ENCODE assay signal across 8 cellular contexts in genomic region chr18:5295981-5296705, GRCh38. TPM values are rescaled to one million over a fixed set of nuclear protein-coding genes. Genes with fewer than 3 reads are reported as not detected.
DNase-seq lines count a peak whose midpoint lies in the region; ATAC-seq and TF ChIP-seq lines count a peak whose summit lies in the region.

No MANE protein-coding gene starts in this region.

- H3K4me1 Mint-ChIP-seq in neural progenitor cell = peaks cover 22% of the 10 kb centered on the region

- peak overlapping the region; percentile 90 for H3K4me3 Mint-ChIP-seq in neural progenitor cell

- peaks cover 15% of the 10 kb centered on the region for H3K36me3 Mint-ChIP-seq in neural progenitor cell

- H3K9me3 ChIP-seq in Loucy (ENCODE audit: insufficient read depth, low read depth, low read length) = no peaks in the 10 kb centered on the region
- H3K9me3 ChIP-seq in RWPE2 (ENCODE audit: severe bottlenecking) = no peaks in the 10 kb centered on the region
- no peaks in the 10 kb centered on the region for H3K9me3 ChIP-seq in neural progenitor cell (ENCODE audit: low read depth)
- no peaks in the 10 kb centered on the region for H3K9me3 ChIP-seq in stomach smooth muscle (ENCODE audit: control insufficient read depth in 2 of 2, low read length in 2 of 2)

- H3K9me2 ChIP-seq in Loucy (replicated peaks; ENCODE audit: low read depth, low read length) = no peaks in the 10 kb centered on the region

- peaks cover 7% of the 10 kb centered on the region for H3K27me3 ChIP-seq in H7 (ENCODE audit: control insufficient read depth, insufficient read depth, low read length)
- H3K27me3 ChIP-seq in Loucy (ENCODE audit: insufficient read depth, low read length, poor library complexity, severe bottlenecking) = peaks cover 4% of the 10 kb centered on the region
- no peaks in the 10 kb centered on the region for H3K27me3 ChIP-seq in RWPE2 (ENCODE audit: insufficient read depth, poor library complexity, severe bottlenecking)
- H3K27me3 ChIP-seq in foreskin keratinocyte = peaks cover 8% of the 10 kb centered on the region
- H3K27me3 ChIP-seq in neural progenitor cell = peaks cover 50% of the 10 kb centered on the region
- no peaks in the 10 kb centered on the region for H3K27me3 ChIP-seq in stomach smooth muscle (ENCODE audit: control insufficient read depth in 1 of 2, insufficient read depth in 2 of 2, low read length in 2 of 2)

- H3K27ac ChIP-seq in RWPE2 (ENCODE audit: poor library complexity, severe bottlenecking) (peak overlapping the region; percentile 94), foreskin keratinocyte (peak overlapping the region; percentile 67), neural progenitor cell (no peak overlapping the region), stomach smooth muscle (ENCODE audit: low read length) (peak overlapping the region; percentile 92)

- peaks cover 4% of the 10 kb centered on the region for H3K27me3 Mint-ChIP-seq in neural progenitor cell (ENCODE audit: insufficient read depth, low read depth)

- H2AFZ ChIP-seq in Loucy (ENCODE audit: low read length) = peak overlapping the region; percentile 89
- H2AFZ ChIP-seq in neural progenitor cell (replicated peaks) = peak overlapping the region; percentile 59

- H3K27ac Mint-ChIP-seq in neural progenitor cell = peak overlapping the region; percentile 87

- ATAC-seq in RWPE2 (ENCODE audit: low read depth) = peak; percentile 69
- ATAC-seq in foreskin keratinocyte = peak; percentile 76

- no peaks in the 10 kb centered on the region for H3K9me3 Mint-ChIP-seq in neural progenitor cell

- H3K79me2 ChIP-seq in Loucy (ENCODE audit: insufficient read depth, low read length) = peaks cover 19% of the 10 kb centered on the region
- H3K79me2 ChIP-seq in neural progenitor cell (ENCODE audit: low read depth) = peaks cover 14% of the 10 kb centered on the region

- H4K20me1 ChIP-seq in Loucy (ENCODE audit: insufficient read depth, low read length, poor library complexity, severe bottlenecking) (peaks cover 6% of the 10 kb centered on the region), neural progenitor cell (ENCODE audit: low read depth) (peaks cover 11% of the 10 kb centered on the region)

- H3K4me3 ChIP-seq in H7 (ENCODE audit: insufficient read depth, low read depth, low read length) (peak overlapping the region; percentile 82), Loucy (ENCODE audit: low read length, poor library complexity, severe bottlenecking) (peak overlapping the region; percentile 79), RWPE2 (ENCODE audit: severe bottlenecking) (peak overlapping the region; percentile 44), neural progenitor cell (peak overlapping the region; percentile 95), stomach smooth muscle (ENCODE audit: low read length in 2 of 2) (peak overlapping the region; percentile 88 to 89)

- DNase-seq in ELR (ENCODE audit: low read depth) = peak; percentile 95
- peak; percentile 94 for DNase-seq in H7
- DNase-seq in RWPE2 (ENCODE audit: low spot score) = peak; percentile 88
- peak; percentile 96 for DNase-seq in activated gamma-delta T cell treated with Interleukin-2 at 50 U/mL for 16 hours
- DNase-seq in foreskin keratinocyte = peak; percentile 77 to 88
- DNase-seq in neural progenitor cell (ENCODE audit: low spot score) = peak; percentile 98

- H3F3A ChIP-seq in Loucy (ENCODE audit: low read depth) (no peaks in the 10 kb centered on the region), neural progenitor cell (ENCODE audit: low read depth) (peaks cover 20% of the 10 kb centered on the region)

- TF ChIP-seq CTCF in Loucy (conservative IDR thresholded peaks at IDR 0.05; ENCODE audit: low read length) = no peak
- TF ChIP-seq CTCF in RWPE2 (IDR thresholded peaks at IDR 0.05; ENCODE audit: poor library complexity, severe bottlenecking) = no peak
- no peak for TF ChIP-seq CTCF in foreskin keratinocyte (conservative IDR thresholded peaks at IDR 0.05)
- no peak for TF ChIP-seq CTCF in neural progenitor cell (IDR thresholded peaks at IDR 0.05)

- H3K36me3 ChIP-seq in H7 (replicated peaks; ENCODE audit: control insufficient read depth, insufficient read depth, low read length) (peaks cover 3% of the 10 kb centered on the region), Loucy (ENCODE audit: insufficient read depth, low read length) (peaks cover 12% of the 10 kb centered on the region), RWPE2 (ENCODE audit: low read depth) (peaks cover 20% of the 10 kb centered on the region), neural progenitor cell (peaks cover 4% of the 10 kb centered on the region), stomach smooth muscle (ENCODE audit: control insufficient read depth in 2 of 2, insufficient read depth in 2 of 2, low read length in 2 of 2) (peaks cover 6 to 8% of the 10 kb centered on the region in 2 donors)

- H3K4me1 ChIP-seq in Loucy (ENCODE audit: insufficient read depth, low read length, poor library complexity, severe bottlenecking) = peaks cover 15% of the 10 kb centered on the region
- peaks cover 3% of the 10 kb centered on the region for H3K4me1 ChIP-seq in RWPE2 (ENCODE audit: insufficient read depth, poor library complexity, severe bottlenecking)
- no peaks in the 10 kb centered on the region for H3K4me1 ChIP-seq in foreskin keratinocyte
- H3K4me1 ChIP-seq in neural progenitor cell = peaks cover 7% of the 10 kb centered on the region
- H3K4me1 ChIP-seq in stomach smooth muscle (ENCODE audit: control insufficient read depth, insufficient read depth, low read length) = peaks cover 11% of the 10 kb centered on the region

- peak overlapping the region; percentile 63 for H3K4me2 ChIP-seq in Loucy (ENCODE audit: low read depth, low read length, poor library complexity, severe bottlenecking)
- peak overlapping the region; percentile 69 for H3K4me2 ChIP-seq in neural progenitor cell

- H3K9ac ChIP-seq in Loucy (ENCODE audit: low read depth, low read length, poor library complexity, severe bottlenecking) (peak overlapping the region; percentile 92), neural progenitor cell (no peak overlapping the region), stomach smooth muscle (ENCODE audit: low read length in 2 of 2) (peak overlapping the region; percentile 86)

RNA-seq across cellular contexts. Expression of gene ZBTB14, which starts 0.6 kb away (rescaled TPM):
- 15.1 and 19.9 TPM in 2 replicates for total RNA-seq in H7 (2014; rRNA removed; shearing (Covaris generic))
- total RNA-seq in foreskin keratinocyte (8.2 and 9.4 TPM in 2 replicates), neural progenitor cell (ENCODE audit: low replicate concordance) (16.1 and 22.5 TPM in 2 replicates)
- 2.8 and 3.0 TPM in 2 replicates for polyA plus RNA-seq in foreskin keratinocyte

Comparison
In these comparisons a context has a peak if more than half of its experiments do, and no peak if none do; other contexts are left out.
1. H3K4me3 ChIP-seq: peak in every context shown above with its lines; median percentile 95 in neural progenitor cell; 88 in stomach smooth muscle; 82 in H7; 79 in Loucy; 44 in RWPE2.